Comparison of ENCODE assay signal across 3 cellular contexts in the genomic region with DNA sequence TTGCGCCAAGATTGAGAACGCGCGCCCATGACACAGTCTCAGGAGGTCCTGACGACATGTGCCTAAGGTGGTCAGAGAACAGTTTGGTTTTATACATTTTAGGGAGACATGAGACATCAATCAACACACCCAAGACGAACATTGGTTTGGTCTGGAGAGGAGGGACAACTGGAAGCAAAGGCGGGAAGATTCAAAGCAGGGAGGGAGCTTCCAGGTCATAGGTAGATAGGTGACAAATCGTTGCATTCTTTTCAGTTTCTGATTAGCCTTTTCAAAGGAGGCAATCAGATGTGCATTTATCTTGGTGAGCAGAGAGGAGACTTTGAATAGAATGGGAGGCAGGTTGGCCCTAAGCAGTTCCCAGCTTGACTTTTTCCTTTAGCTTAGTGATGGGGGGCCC.
TF ChIP-seq lines count a peak whose summit lies in the region.

No MANE protein-coding gene starts in this region.

TF ChIP-seq in IMR-90, 13 proteins besides CTCF, POLR2A, EP300 and RAD21:
- TF ChIP-seq CEBPB (IDR thresholded peaks at IDR 0.05; ENCODE audit: low read depth, low read length) (no peak), MXI1 (IDR thresholded peaks at IDR 0.05; ENCODE audit: borderline replicate concordance, low read depth, low read length) (no peak), USF2 (IDR thresholded peaks at IDR 0.05; ENCODE audit: low read depth, low read length) (no peak)

TF ChIP-seq in H1, 55 proteins besides CTCF, POLR2A, EP300 and RAD21:
- TF ChIP-seq CBX5 (IDR thresholded peaks at IDR 0.05; ENCODE audit: low read depth, low read length) (no peak), CREB1 (IDR thresholded peaks at IDR 0.05) (peak; percentile 41; the same call in 1 of the 2 replicates), BRCA1 (IDR thresholded peaks at IDR 0.05; ENCODE audit: low read depth, low read length) (no peak), SP1 (IDR thresholded peaks at IDR 0.05; ENCODE audit: low read depth, low read length) (no peak), KDM4A (IDR thresholded peaks at IDR 0.05; ENCODE audit: low read depth, low read length, severe bottlenecking) (no peak), KDM5A (IDR thresholded peaks at IDR 0.05; ENCODE audit: low read length) (no peak), GTF2F1 (IDR thresholded peaks at IDR 0.05; ENCODE audit: borderline replicate concordance, low read depth, low read length) (no peak)
- TF ChIP-seq, protein P1, sequence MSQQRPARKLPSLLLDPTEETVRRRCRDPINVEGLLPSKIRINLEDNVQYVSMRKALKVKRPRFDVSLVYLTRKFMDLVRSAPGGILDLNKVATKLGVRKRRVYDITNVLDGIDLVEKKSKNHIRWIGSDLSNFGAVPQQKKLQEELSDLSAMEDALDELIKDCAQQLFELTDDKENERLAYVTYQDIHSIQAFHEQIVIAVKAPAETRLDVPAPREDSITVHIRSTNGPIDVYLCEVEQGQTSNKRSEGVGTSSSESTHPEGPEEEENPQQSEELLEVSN (IDR thresholded peaks at IDR 0.05): peak; percentile 26; the same call in 1 of the 2 replicates
- TF ChIP-seq, protein P2, sequence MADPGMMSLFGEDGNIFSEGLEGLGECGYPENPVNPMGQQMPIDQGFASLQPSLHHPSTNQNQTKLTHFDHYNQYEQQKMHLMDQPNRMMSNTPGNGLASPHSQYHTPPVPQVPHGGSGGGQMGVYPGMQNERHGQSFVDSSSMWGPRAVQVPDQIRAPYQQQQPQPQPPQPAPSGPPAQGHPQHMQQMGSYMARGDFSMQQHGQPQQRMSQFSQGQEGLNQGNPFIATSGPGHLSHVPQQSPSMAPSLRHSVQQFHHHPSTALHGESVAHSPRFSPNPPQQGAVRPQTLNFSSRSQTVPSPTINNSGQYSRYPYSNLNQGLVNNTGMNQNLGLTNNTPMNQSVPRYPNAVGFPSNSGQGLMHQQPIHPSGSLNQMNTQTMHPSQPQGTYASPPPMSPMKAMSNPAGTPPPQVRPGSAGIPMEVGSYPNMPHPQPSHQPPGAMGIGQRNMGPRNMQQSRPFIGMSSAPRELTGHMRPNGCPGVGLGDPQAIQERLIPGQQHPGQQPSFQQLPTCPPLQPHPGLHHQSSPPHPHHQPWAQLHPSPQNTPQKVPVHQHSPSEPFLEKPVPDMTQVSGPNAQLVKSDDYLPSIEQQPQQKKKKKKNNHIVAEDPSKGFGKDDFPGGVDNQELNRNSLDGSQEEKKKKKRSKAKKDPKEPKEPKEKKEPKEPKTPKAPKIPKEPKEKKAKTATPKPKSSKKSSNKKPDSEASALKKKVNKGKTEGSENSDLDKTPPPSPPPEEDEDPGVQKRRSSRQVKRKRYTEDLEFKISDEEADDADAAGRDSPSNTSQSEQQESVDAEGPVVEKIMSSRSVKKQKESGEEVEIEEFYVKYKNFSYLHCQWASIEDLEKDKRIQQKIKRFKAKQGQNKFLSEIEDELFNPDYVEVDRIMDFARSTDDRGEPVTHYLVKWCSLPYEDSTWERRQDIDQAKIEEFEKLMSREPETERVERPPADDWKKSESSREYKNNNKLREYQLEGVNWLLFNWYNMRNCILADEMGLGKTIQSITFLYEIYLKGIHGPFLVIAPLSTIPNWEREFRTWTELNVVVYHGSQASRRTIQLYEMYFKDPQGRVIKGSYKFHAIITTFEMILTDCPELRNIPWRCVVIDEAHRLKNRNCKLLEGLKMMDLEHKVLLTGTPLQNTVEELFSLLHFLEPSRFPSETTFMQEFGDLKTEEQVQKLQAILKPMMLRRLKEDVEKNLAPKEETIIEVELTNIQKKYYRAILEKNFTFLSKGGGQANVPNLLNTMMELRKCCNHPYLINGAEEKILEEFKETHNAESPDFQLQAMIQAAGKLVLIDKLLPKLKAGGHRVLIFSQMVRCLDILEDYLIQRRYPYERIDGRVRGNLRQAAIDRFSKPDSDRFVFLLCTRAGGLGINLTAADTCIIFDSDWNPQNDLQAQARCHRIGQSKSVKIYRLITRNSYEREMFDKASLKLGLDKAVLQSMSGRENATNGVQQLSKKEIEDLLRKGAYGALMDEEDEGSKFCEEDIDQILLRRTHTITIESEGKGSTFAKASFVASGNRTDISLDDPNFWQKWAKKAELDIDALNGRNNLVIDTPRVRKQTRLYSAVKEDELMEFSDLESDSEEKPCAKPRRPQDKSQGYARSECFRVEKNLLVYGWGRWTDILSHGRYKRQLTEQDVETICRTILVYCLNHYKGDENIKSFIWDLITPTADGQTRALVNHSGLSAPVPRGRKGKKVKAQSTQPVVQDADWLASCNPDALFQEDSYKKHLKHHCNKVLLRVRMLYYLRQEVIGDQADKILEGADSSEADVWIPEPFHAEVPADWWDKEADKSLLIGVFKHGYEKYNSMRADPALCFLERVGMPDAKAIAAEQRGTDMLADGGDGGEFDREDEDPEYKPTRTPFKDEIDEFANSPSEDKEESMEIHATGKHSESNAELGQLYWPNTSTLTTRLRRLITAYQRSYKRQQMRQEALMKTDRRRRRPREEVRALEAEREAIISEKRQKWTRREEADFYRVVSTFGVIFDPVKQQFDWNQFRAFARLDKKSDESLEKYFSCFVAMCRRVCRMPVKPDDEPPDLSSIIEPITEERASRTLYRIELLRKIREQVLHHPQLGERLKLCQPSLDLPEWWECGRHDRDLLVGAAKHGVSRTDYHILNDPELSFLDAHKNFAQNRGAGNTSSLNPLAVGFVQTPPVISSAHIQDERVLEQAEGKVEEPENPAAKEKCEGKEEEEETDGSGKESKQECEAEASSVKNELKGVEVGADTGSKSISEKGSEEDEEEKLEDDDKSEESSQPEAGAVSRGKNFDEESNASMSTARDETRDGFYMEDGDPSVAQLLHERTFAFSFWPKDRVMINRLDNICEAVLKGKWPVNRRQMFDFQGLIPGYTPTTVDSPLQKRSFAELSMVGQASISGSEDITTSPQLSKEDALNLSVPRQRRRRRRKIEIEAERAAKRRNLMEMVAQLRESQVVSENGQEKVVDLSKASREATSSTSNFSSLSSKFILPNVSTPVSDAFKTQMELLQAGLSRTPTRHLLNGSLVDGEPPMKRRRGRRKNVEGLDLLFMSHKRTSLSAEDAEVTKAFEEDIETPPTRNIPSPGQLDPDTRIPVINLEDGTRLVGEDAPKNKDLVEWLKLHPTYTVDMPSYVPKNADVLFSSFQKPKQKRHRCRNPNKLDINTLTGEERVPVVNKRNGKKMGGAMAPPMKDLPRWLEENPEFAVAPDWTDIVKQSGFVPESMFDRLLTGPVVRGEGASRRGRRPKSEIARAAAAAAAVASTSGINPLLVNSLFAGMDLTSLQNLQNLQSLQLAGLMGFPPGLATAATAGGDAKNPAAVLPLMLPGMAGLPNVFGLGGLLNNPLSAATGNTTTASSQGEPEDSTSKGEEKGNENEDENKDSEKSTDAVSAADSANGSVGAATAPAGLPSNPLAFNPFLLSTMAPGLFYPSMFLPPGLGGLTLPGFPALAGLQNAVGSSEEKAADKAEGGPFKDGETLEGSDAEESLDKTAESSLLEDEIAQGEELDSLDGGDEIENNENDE (IDR thresholded peaks at IDR 0.05; ENCODE audit: insufficient replicate concordance, low read length): no peak
TF ChIP-seq in H1: peak in this region for 2.

TF ChIP-seq in liver, 16 proteins besides CTCF, POLR2A, EP300 and RAD21:
- no peak for TF ChIP-seq RXRA (IDR thresholded peaks at IDR 0.05)
